22 cellular contexts compared by ENCODE assay signal in genomic region chrX:104670051-104670450, GRCh38.
"Had no signal": no experiment of that assay in that cellular context is flagged by ENCODE, and none has a peak within 500 bp of the region (broad histone marks: within the 10 kb centered on the region; RNA-seq: fewer than 3 reads in every experiment).

No MANE protein-coding gene starts in this region.

- H3K9me3 ChIP-seq: MG63, SK-N-SH had no signal

- FAIRE-seq: HTR-8/SVneo had no signal

- DNase-seq: IMR-90, Karpas-422, KG1, MG63, NCI-H1092 treated with DMSO at 0.1 percent for 48 hours, NCI-H1436, NCI-H187, NCI-H2029, NCI-H2081 treated with DMSO at 0.1 percent for 48 hours, NCI-H2171, NCI-H226, NCI-H446, NCI-H510A, NCI-H524 treated with DMSO at 0.1 percent for 48 hours, NCI-H69, NCI-H774, SHP77, SK-N-SH, SW 1271 had no signal

- H3K27ac ChIP-seq: HL-60, RWPE1 had no signal

- H3K27me3 ChIP-seq: MG63 had no signal

- H3K36me3 ChIP-seq: MG63 had no signal

- H3K4me3 ChIP-seq: MG63 had no signal
